Comparison of ENCODE assay signal across 22 cellular contexts in the genomic region with DNA sequence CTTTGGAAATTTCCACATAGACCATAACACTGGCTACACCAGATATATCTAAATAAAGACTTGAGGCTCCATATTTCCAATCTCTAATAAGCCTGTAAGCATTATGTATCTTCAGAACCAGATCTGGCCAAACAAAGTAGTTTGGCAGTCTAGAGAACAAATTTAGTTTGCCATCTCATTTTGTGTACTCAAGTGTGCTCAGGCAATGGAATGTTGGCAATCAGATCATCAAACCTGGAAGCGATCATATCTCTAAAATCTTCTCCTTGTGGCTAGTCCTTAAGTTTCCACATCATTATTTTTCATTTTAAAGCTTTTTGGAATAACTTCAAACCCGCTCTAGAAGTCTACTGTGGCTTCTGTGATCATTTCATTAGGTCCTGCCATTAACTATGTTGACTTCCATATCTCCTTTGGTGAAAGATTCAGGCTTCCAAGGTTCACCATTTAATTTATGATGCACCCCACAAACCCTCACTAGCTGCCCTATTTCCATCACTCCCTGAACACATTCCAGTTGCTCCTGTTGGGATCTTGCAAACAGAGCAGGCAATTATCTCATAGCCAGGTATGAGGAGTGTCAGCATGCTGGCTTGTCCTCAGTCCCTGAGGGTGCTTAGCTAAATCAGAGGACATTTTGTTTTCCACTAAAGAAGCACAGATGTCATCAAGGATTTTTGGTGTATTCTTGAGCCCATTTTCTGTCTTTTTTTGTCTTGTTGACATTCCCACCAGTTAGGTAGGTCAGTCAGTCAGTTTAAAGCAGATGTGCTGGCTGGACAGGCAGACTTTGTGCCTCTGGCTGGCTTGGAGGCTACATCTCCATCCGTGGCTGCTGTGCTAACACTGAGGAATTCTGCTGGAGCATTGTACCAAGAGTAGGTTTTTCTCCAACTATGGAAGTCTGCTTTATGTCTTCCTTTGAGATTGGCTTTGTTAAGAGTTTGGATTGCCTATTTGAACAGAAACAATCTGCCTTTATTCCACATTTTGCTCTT.
"Had no signal": no experiment of that assay in that cellular context is flagged by ENCODE, and none has a peak within 500 bp of the region (broad histone marks: within the 10 kb centered on the region; RNA-seq: fewer than 3 reads in every experiment).

No MANE protein-coding gene starts in this region.

- ATAC-seq: esophagus mucosa; naive thymus-derived CD4-positive, alpha-beta T cell; stimulated activated naive CD8-positive, alpha-beta T cell treated with anti-CD3 and anti-CD28 coated beads, Interleukin-15, Interleukin-2, amounts not matched to agents 100 U/mL and 50 U/mL, for 24 hours; T-helper 17 cell; WTC11 had no signal

- H3K4me1 ChIP-seq: right atrium auricular region, uterus had no signal

- H3K36me3 ChIP-seq: left ventricle myocardium inferior, ovary, right atrium auricular region, thoracic aorta, uterus had no signal

- H3K27me3 ChIP-seq: ovary, right atrium auricular region, uterus had no signal

- H3K27ac ChIP-seq: left ventricle myocardium inferior, ovary, right atrium auricular region, thoracic aorta, uterus had no signal

- DNase-seq: activated CD4-positive, alpha-beta memory T cell treated with anti-CD3 and anti-CD28 coated beads, Interleukin-2, amount 10 ng/mL, durations not matched to agents 7 days and 5 days; activated CD4-positive, alpha-beta T cell treated with anti-CD3 and anti-CD28 coated beads for 1 hour; activated CD4-positive, alpha-beta T cell treated with anti-CD3 and anti-CD28 coated beads, Interleukin-2, amount 10 ng/mL, durations not matched to agents 7 days and 5 days; activated CD8-positive, alpha-beta memory T cell treated with anti-CD3 and anti-CD28 coated beads, Interleukin-2, amount 50 U/mL, for 48 hours; activated gamma-delta T cell treated with Interleukin-2 at 50 U/mL for 16 hours; activated naive CD4-positive, alpha-beta T cell treated with anti-CD3 and anti-CD28 coated beads, Interleukin-2, amount 50 U/mL, for 16 hours; activated T-cell treated with anti-CD3 and anti-CD28 coated beads, Interleukin-2, amount 50 U/mL, for 24 hours; amygdala; central memory CD4-positive, alpha-beta T cell; endodermal cell; left ventricle myocardium inferior; naive thymus-derived CD4-positive, alpha-beta T cell; ovary; stimulated activated CD4-positive, alpha-beta T cell treated with anti-CD3 and anti-CD28 coated beads, Interleukin-4, amount 100 ng/mL, for 1 hour; stimulated activated naive CD8-positive, alpha-beta T cell treated with anti-CD3 and anti-CD28 coated beads, Interleukin-15, Interleukin-2, amounts not matched to agents 100 U/mL and 50 U/mL, for 24 hours; T-helper 17 cell; T1000 had no signal

- H3K4me3 ChIP-seq: left ventricle myocardium inferior, ovary, right atrium auricular region, thoracic aorta, uterus had no signal

- H3K9me3 ChIP-seq: left ventricle myocardium inferior, ovary, right atrium auricular region, thoracic aorta, uterus had no signal
